15 cellular contexts compared by ENCODE assay signal in the genomic region with DNA sequence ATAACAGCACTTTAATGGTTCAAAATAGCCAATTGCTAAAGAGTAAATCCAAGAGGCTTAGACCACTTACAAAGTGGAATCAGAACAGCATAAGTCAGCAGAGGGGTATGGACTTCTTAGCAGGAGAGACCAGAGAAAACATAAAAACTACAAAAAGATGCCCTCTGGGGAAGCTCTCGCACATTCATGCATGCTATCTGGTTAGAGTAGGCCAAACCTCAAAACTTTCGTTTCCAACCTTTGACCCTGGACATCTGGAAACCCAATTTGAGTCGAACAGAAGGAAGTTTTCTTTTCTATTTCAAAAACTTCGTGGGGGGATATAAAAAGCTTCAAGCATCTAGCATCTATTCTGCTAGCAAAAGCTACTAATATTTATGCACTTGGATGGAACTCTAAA.
DNase-seq lines count a peak whose midpoint lies in the region; ATAC-seq and TF ChIP-seq lines count a peak whose summit lies in the region.
"Had no signal": no experiment of that assay in that cellular context is flagged by ENCODE, and none has a peak within 500 bp of the region (broad histone marks: within the 10 kb centered on the region; RNA-seq: fewer than 3 reads in every experiment).

No MANE protein-coding gene starts in this region.

- TF ChIP-seq CTCF in MM.1S (IDR thresholded peaks at IDR 0.05; ENCODE audit: low read length) (no peak), fibroblast of mammary gland (conservative IDR thresholded peaks at IDR 0.05; ENCODE audit: control insufficient read depth, insufficient read depth, low read depth, low read length) (no peak), mucosa of descending colon (IDR thresholded peaks at IDR 0.05) (no peak)

- no peaks in the 10 kb centered on the region for H3F3A ChIP-seq in MM.1S (ENCODE audit: insufficient read depth, low read length)

- H3K9me2 ChIP-seq in MM.1S (replicated peaks; ENCODE audit: insufficient read depth, low read length) = no peaks in the 10 kb centered on the region

- no peaks in the 10 kb centered on the region for H3K79me2 ChIP-seq in ACC112 (ENCODE audit: control insufficient read depth, insufficient read depth, low read length, unreplicated experiment)
- no peaks in the 10 kb centered on the region for H3K79me2 ChIP-seq in MM.1S (ENCODE audit: low read length)
- H3K79me2 ChIP-seq: hepatocyte had no signal

- H3K4me1 ChIP-seq in ACC112 (ENCODE audit: control insufficient read depth, insufficient read depth, low read length, unreplicated experiment) (peaks cover 19% of the 10 kb centered on the region), MM.1S (ENCODE audit: low read length) (peaks cover 6% of the 10 kb centered on the region; the same call in 1 of the 2 replicates), mucosa of descending colon (ENCODE audit: low read depth) (no peaks in the 10 kb centered on the region)
- H3K4me1 ChIP-seq: colonic mucosa, prostate gland had no signal

- no peaks in the 10 kb centered on the region for H3K9me3 ChIP-seq in MM.1S (replicated peaks; ENCODE audit: insufficient read depth, low read length)
- no peaks in the 10 kb centered on the region for H3K9me3 ChIP-seq in mucosa of descending colon
- H3K9me3 ChIP-seq: colonic mucosa, prostate gland had no signal

- no peak overlapping the region for H3K9ac ChIP-seq in MM.1S (ENCODE audit: low read length)
- H3K9ac ChIP-seq: GM23248 had no signal

- H2AFZ ChIP-seq in ACC112 (ENCODE audit: low read length, unreplicated experiment) = peak overlapping the region; percentile 63
- H2AFZ ChIP-seq in MM.1S (ENCODE audit: low read length) = no peak overlapping the region
- H2AFZ ChIP-seq: GM23248, hepatocyte had no signal

- no peaks in the 10 kb centered on the region for H4K20me1 ChIP-seq in MM.1S (ENCODE audit: insufficient read depth, low read length)

- H3K27me3 ChIP-seq in ACC112 (ENCODE audit: insufficient read depth, low read length) = no peaks in the 10 kb centered on the region
- no peaks in the 10 kb centered on the region for H3K27me3 ChIP-seq in MM.1S (replicated peaks; ENCODE audit: insufficient read depth, low read length)
- H3K27me3 ChIP-seq: colonic mucosa, hepatocyte had no signal

- peak overlapping the region; percentile 12; the same call in 1 of the 2 replicates for H3K4me2 ChIP-seq in MM.1S (ENCODE audit: low read depth, low read length)
- H3K4me2 ChIP-seq: hepatocyte had no signal

- ATAC-seq in GM19351 (IDR thresholded peaks at IDR 0.05; ENCODE audit: unreplicated experiment) (peak; percentile 51), mucosa of descending colon (no peak), HG02610 (IDR thresholded peaks at IDR 0.05; ENCODE audit: unreplicated experiment) (no peak)
- ATAC-seq: activated CD8-positive, alpha-beta T cell treated with anti-CD3 and anti-CD28 coated beads, Interleukin-2, amount 10 ng/mL, durations not matched to agents 7 days and 5 days had no signal

- peak; percentile 57 for DNase-seq in MM.1S
- peak; percentile 78 for DNase-seq in fibroblast of mammary gland (ENCODE audit: low read depth)
- DNase-seq in kidney glomerular epithelial cell (lab: John Stamatoyannopoulos, UW) = no peak
- DNase-seq in mucosa of descending colon = no peak
- DNase-seq in activated CD4-positive, alpha-beta T cell treated with anti-CD3 and anti-CD28 coated beads, Interleukin-2, amount 50 U/mL, for 48 hours = no peak
- DNase-seq: activated CD8-positive, alpha-beta T cell treated with anti-CD3 and anti-CD28 coated beads, Interleukin-2, amount 10 ng/mL, durations not matched to agents 7 days and 5 days; colonic mucosa; GM23248; NCI-H226 had no signal

- no peak overlapping the region for H3K27ac ChIP-seq in ACC112 (ENCODE audit: low read depth, low read length)
- no peak overlapping the region for H3K27ac ChIP-seq in MM.1S (ENCODE audit: low read length)
- H3K27ac ChIP-seq: 22Rv1, colonic mucosa, GM23248, hepatocyte, prostate gland had no signal

- intact Hi-C loops in mucosa of descending colon (cut with DNase I, micrococcal nuclease) = no loop called here

- no peaks in the 10 kb centered on the region for H3K36me3 ChIP-seq in ACC112 (ENCODE audit: insufficient read depth, low read length)
- H3K36me3 ChIP-seq in MM.1S (replicated peaks; ENCODE audit: insufficient read depth, low read length) = no peaks in the 10 kb centered on the region
- no peaks in the 10 kb centered on the region for H3K36me3 ChIP-seq in mucosa of descending colon (ENCODE audit: low read depth)
- H3K36me3 ChIP-seq: colonic mucosa, prostate gland had no signal

- H3K4me3 ChIP-seq in ACC112 (ENCODE audit: low read depth, low read length) (no peak overlapping the region), MM.1S (ENCODE audit: low read length) (no peak overlapping the region), fibroblast of mammary gland (ENCODE audit: control insufficient read depth, low read depth, low read length) (no peak overlapping the region), mucosa of descending colon (no peak overlapping the region)
- H3K4me3 ChIP-seq: colonic mucosa, GM23248, hepatocyte, prostate gland had no signal

Comparison
In these comparisons a context has a peak if more than half of its experiments do, and no peak if none do; other contexts are left out.
1. DNase-seq: peak in MM.1S (single experiment) and fibroblast of mammary gland (single experiment); none in kidney glomerular epithelial cell (single experiment), mucosa of descending colon (0 of 3) and activated CD4-positive, alpha-beta T cell treated with anti-CD3 and anti-CD28 coated beads, Interleukin-2, amount 50 U/mL, for 48 hours (0 of 2).